ENCODE assay signal across 8 cellular contexts in the genomic region with DNA sequence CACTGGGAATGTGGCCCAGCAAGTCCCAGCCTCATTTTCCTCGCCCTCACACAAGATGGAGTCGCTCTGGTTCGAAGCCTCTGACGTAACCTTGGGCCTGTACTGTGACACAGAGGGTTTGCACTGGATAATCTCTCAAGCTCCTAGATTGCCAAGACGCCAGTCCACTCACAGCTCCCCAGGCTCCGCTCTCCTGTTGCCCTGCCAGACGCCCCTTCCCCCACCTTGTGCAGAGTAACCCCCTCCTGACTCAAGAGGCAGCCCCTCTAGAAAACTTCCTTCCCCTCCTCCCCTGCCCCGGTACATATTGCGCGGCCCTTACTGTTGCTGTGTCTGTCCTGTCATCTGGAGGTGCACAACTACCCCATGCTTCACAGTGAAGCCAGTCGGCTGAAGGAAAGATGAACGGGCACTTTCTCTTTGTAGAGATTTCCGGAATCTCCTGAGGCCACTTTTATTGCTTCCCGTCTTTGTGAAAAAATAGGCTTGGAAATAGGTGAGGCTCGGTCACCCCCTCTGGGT. TPM values are rescaled to one million over a fixed set of nuclear protein-coding genes. Genes with fewer than 3 reads are reported as not detected.
DNase-seq lines count a peak whose midpoint lies in the region; ATAC-seq and TF ChIP-seq lines count a peak whose summit lies in the region.

No MANE protein-coding gene starts in this region.

- no peaks in the 10 kb centered on the region for H3K27me3 ChIP-seq in lung (ENCODE audit: control insufficient read depth, insufficient read depth)
- H3K27me3 ChIP-seq in upper lobe of left lung, result peaks cover 0 to 12% (median 2%) of the 10 kb centered on the region in 4 donors
- no peaks in the 10 kb centered on the region for H3K27me3 ChIP-seq in BE2C

- peak overlapping the region; percentile 29 for H3K4me3 Mint-ChIP-seq in activated T-cell treated with anti-CD3 and anti-CD28 coated beads, Interleukin-2, amount 50 U/mL, for 4 hours

- H3K9me3 ChIP-seq in lung (ENCODE audit: control insufficient read depth in 2 of 2, insufficient read depth in 1 of 2, low read length in 1 of 2) (no peaks in the 10 kb centered on the region), upper lobe of left lung (no peaks in the 10 kb centered on the region), BE2C (no peaks in the 10 kb centered on the region)

- no peak for TF ChIP-seq EP300 in upper lobe of left lung (IDR thresholded peaks at IDR 0.05)

- peaks cover 6% of the 10 kb centered on the region for H3K4me1 Mint-ChIP-seq in activated T-cell treated with anti-CD3 and anti-CD28 coated beads, Interleukin-2, amount 50 U/mL, for 4 hours (ENCODE audit: low read depth)

- H3K27me3 Mint-ChIP-seq in activated T-cell treated with anti-CD3 and anti-CD28 coated beads, Interleukin-2, amount 50 U/mL, for 4 hours (ENCODE audit: low read depth), result peaks cover 47% of the 10 kb centered on the region

- DNase-seq in activated T-cell treated with anti-CD3 and anti-CD28 coated beads, Interleukin-2, amount 50 U/mL, for 4 hours, result no peak
- DNase-seq in activated T-cell treated with anti-CD3 and anti-CD28 coated beads for 4 hours (no peak), coronary artery (ENCODE audit: low spot score) (peak; percentile 75), lung (ENCODE audit: low spot score) (no peak), upper lobe of left lung (no peak), BE2C (no peak), NCI-H82 (lab: John Stamatoyannopoulos, UW) (no peak)

- no peak for ATAC-seq in activated T-cell treated with anti-CD3 and anti-CD28 coated beads, Interleukin-2, amount 50 U/mL, for 4 hours
- no peak for ATAC-seq in lung (ENCODE audit: insufficient read depth, low FRiP score)
- ATAC-seq in upper lobe of left lung (ENCODE audit: low FRiP score in 2 of 2), result peak in 1 of 2 donors; percentile 2
- ATAC-seq in HG03457 (IDR thresholded peaks at IDR 0.05; ENCODE audit: unreplicated experiment), result no peak

- no peak for TF ChIP-seq CTCF in coronary artery (IDR thresholded peaks at IDR 0.05)
- no peak for TF ChIP-seq CTCF in lung (IDR thresholded peaks at IDR 0.05; ENCODE audit: control extremely low read depth, extremely low read depth)
- TF ChIP-seq CTCF in upper lobe of left lung (IDR thresholded peaks at IDR 0.05), result no peak
- no peak for TF ChIP-seq CTCF in BE2C (IDR thresholded peaks at IDR 0.05; ENCODE audit: low read depth, low read length)

- H3K27ac ChIP-seq in coronary artery (peak overlapping the region; percentile 70 to 89), lung (ENCODE audit: low read depth in 1 of 2, low read length in 1 of 2) (peak overlapping the region; percentile 80 to 89), upper lobe of left lung (peak overlapping the region; percentile 79 to 92 (median 86))

- H3K36me3 Mint-ChIP-seq in activated T-cell treated with anti-CD3 and anti-CD28 coated beads, Interleukin-2, amount 50 U/mL, for 4 hours (ENCODE audit: insufficient read depth), result no peaks in the 10 kb centered on the region

- WGBS in lung, 2 donors, result 34 to 35% methylated on average over 15 of the region's 15 CpGs
- 37 to 42% methylated on average over 15 of the region's 15 CpGs for WGBS in upper lobe of left lung, 2 donors

- TF ChIP-seq POLR2A in upper lobe of left lung (IDR thresholded peaks at IDR 0.05), result no peak

- no peaks in the 10 kb centered on the region for H3K9me3 Mint-ChIP-seq in activated T-cell treated with anti-CD3 and anti-CD28 coated beads, Interleukin-2, amount 50 U/mL, for 4 hours

- H3K36me3 ChIP-seq in lung (ENCODE audit: control insufficient read depth in 2 of 2, insufficient read depth in 2 of 2, low read length in 2 of 2), result no peaks in the 10 kb centered on the region
- H3K36me3 ChIP-seq in upper lobe of left lung, result peaks cover 0 to 4% (median 0%) of the 10 kb centered on the region in 4 donors
- no peaks in the 10 kb centered on the region for H3K36me3 ChIP-seq in BE2C

- H3K4me1 ChIP-seq in lung (ENCODE audit: control insufficient read depth in 2 of 2, insufficient read depth in 2 of 2, low read length in 2 of 2) (no peaks in the 10 kb centered on the region), upper lobe of left lung (peaks cover 8 to 22% (median 13%) of the 10 kb centered on the region in 4 donors), BE2C (no peaks in the 10 kb centered on the region)

- H3K4me3 ChIP-seq in coronary artery (peak overlapping the region; percentile 82), lung (peak overlapping the region; percentile 68), upper lobe of left lung (peak overlapping the region; percentile 41 to 78 (median 61)), BE2C (ENCODE audit: low read depth, low read length) (no peak overlapping the region)

RNA-seq across cellular contexts. Expression of a gene that starts 1.0 kb away (rescaled TPM):
- total RNA-seq in activated T-cell treated with anti-CD3 and anti-CD28 coated beads, Interleukin-2, amount 50 U/mL, for 4 hours, result under 1 TPM; 0.10 to 0.16 (median 0.11) TPM
- 1 to 10 TPM; 6.2 to 6.4 TPM for total RNA-seq in lung
- 1 to 10 TPM; 2.1 to 2.8 TPM for polyA plus RNA-seq in lung
- total RNA-seq in upper lobe of left lung, result 10 to 100 TPM in 1 of 6 donors, 1 to 10 TPM in 4, under 1 TPM in 1; 0.79 to 11.9 (median 4.4) TPM
- polyA plus RNA-seq in BE2C (2012; ENCODE audit: insufficient read depth, insufficient read length, low read depth), result 8.6 TPM
